In the genomic region with DNA sequence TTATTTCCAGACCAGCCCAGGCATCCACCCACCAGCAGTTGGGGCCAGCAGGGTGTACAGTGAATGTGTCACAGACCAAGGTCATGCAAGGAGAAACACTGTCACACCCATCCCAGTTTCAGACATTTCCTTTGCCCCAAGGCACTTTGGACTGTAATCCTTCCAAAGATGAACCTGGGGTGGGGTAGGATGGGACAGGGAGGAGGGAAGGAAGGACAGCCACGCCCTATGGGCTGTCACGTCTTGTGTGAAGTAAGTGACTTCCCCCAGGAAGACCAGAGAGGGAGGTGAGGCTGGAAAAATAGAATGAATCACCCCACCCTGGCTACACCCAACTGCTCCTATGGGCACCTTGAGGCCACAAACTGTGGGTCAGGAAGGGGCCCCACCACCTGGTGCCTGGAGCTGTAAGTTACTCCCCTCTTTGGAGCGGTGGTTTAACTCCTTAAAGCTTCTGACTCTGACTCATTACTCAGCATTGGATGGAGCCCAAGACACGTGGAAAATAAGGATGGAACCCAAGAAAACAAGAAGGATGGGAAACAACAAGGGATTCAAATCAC, we compare ENCODE assay signal across 11 cellular contexts.
A peak's percentile ranks its signal among the peaks of the same experiment; 100 is the strongest.
DNase-seq lines count a peak whose midpoint lies in the region; ATAC-seq, FAIRE-seq and TF ChIP-seq lines count a peak whose summit lies in the region.
"Had no signal": no experiment of that assay in that cellular context is flagged by ENCODE, and none has a peak within 500 bp of the region (broad histone marks: within the 10 kb centered on the region; RNA-seq: fewer than 3 reads in every experiment).

No MANE protein-coding gene starts in this region.

- no TSS peak for BruUV-seq in K562 (replicated peaks; lab: Mats Ljungman, UMichigan)

- POLR2A ChIA-PET in K562 (lab: Yijun Ruan, JAX), result interaction anchor here (0.6 to 1.0 kb wide), 6 partner anchors 11 to 382 kb away, joined by 3 read pairs; no protein-coding TSS in a partner anchor

- peaks cover 26% of the 10 kb centered on the region for H3K4me1 ChIP-seq in ACC112 (ENCODE audit: control insufficient read depth, insufficient read depth, low read length, unreplicated experiment)
- peaks cover 8 to 26% of the 10 kb centered on the region in 2 experiments; a peak in 4 of 5 replicates for H3K4me1 ChIP-seq in K562 (replicated peaks in 1 of 2; ENCODE audit: control insufficient read depth in 2 of 2, insufficient read depth in 2 of 2, low read length in 2 of 2)

- H3K4me3 ChIP-seq in ACC112 (ENCODE audit: low read depth, low read length) (no peak overlapping the region), K562 (no peak overlapping the region)
- H3K4me3 ChIP-seq: SJCRH30, thyroid gland had no signal

- H3K27ac ChIP-seq in ACC112 (ENCODE audit: low read depth, low read length) (peak overlapping the region; percentile 21; the same call in 1 of the 2 replicates), K562 (ENCODE audit: extremely low read depth, low read depth, low read length) (no peak overlapping the region)
- H3K27ac ChIP-seq: SJCRH30, thyroid gland had no signal

- TF ChIP-seq CTCF in K562 (IDR thresholded peaks at IDR 0.05 in 2 of 3, conservative IDR thresholded peaks at IDR 0.05 in 1 of 3; ENCODE audit: insufficient read depth in 2 of 3, low read depth in 1 of 3, low read length in 3 of 3), result no peak

- H3K79me2 ChIP-seq in ACC112 (ENCODE audit: control insufficient read depth, insufficient read depth, low read length, unreplicated experiment) (no peaks in the 10 kb centered on the region), K562 (ENCODE audit: control insufficient read depth, insufficient read depth, low read length) (no peaks in the 10 kb centered on the region)

- TF ChIP-seq EP300 in K562 (IDR thresholded peaks at IDR 0.05; ENCODE audit: low read length), result no peak

- in situ Hi-C loops in K562 (cut with MboI), result loop anchor here (10.0 kb wide), 1 partner anchor 239 kb away; no protein-coding TSS in a partner anchor

- H3K9me1 ChIP-seq in K562 (ENCODE audit: control insufficient read depth, insufficient read depth, low read length), result no peaks in the 10 kb centered on the region

- H2AFZ ChIP-seq in ACC112 (ENCODE audit: low read length, unreplicated experiment) (no peak overlapping the region), K562 (ENCODE audit: low read depth, low read length) (peak overlapping the region; percentile 85)

- no peak for TF ChIP-seq RAD21 in K562 (CRISPR knock-in tag; conservative IDR thresholded peaks at IDR 0.05 in 1 of 2, IDR thresholded peaks at IDR 0.05 in 1 of 2)

- CTCF ChIA-PET in K562 (lab: Yijun Ruan, JAX; ENCODE audit: low intra/inter-chr PET ratio), result no interaction called here

- no peak overlapping the region for H3K4me2 ChIP-seq in K562 (ENCODE audit: insufficient read depth, low read length)

- peaks cover 2% of the 10 kb centered on the region for H3K9me3 ChIP-seq in K562 (replicated peaks; ENCODE audit: control insufficient read depth, insufficient read depth, low read depth, low read length)
- H3K9me3 ChIP-seq: SJCRH30, thyroid gland had no signal

- DNase-seq in HT1080 (ENCODE audit: low read depth) (peak; percentile 88), K562 (ENCODE audit: extremely low read depth in 1 of 4, low spot score in 3 of 4) (peak in 3 of 4 experiments; percentile 13 to 25 (median 13)), glomerular visceral epithelial cell (ENCODE audit: extremely low spot score) (peak; percentile 33), amygdala (lab: John Stamatoyannopoulos, UW) (no peak), NCI-H774 (lab: John Stamatoyannopoulos, UW) (no peak), hippocampal formation (lab: John Stamatoyannopoulos, UW) (no peak)
- DNase-seq: activated naive CD4-positive, alpha-beta T cell; SJCRH30 had no signal

- H3K27me3 ChIP-seq in ACC112 (ENCODE audit: insufficient read depth, low read length), result no peaks in the 10 kb centered on the region
- H3K27me3 ChIP-seq in K562 (ENCODE audit: control insufficient read depth in 2 of 2, insufficient read depth in 2 of 2, low read length in 2 of 2), result no peaks in the 10 kb centered on the region
- H3K27me3 ChIP-seq: SJCRH30, thyroid gland had no signal

- no peaks in the 10 kb centered on the region for H3K36me3 ChIP-seq in ACC112 (ENCODE audit: insufficient read depth, low read length)
- H3K36me3 ChIP-seq in K562 (ENCODE audit: control insufficient read depth, insufficient read depth, low read length), result no peaks in the 10 kb centered on the region
- H3K36me3 ChIP-seq: SJCRH30, thyroid gland had no signal

- FAIRE-seq in K562 (lab: Jason Lieb, UNC), result no peak

- 21% methylated on average over 4 of the region's 4 CpGs for WGBS in K562 (ENCODE audit: insufficient coverage, low coverage, missing lambda C conversion rate)

- no peaks in the 10 kb centered on the region for H4K20me1 ChIP-seq in K562 (replicated peaks; ENCODE audit: control insufficient read depth, insufficient read depth, low read length)

- TF ChIP-seq POLR2A in K562 (conservative IDR thresholded peaks at IDR 0.05), result no peak

- ATAC-seq in K562 (no peak), GM18907 (IDR thresholded peaks at IDR 0.05; ENCODE audit: unreplicated experiment) (no peak)

- intact Hi-C loops in K562 (cut with micrococcal nuclease), result no loop called here

- no peak overlapping the region for H3K9ac ChIP-seq in K562 (ENCODE audit: insufficient read depth in 1 of 2, low read depth in 2 of 2, low read length in 2 of 2)

TF ChIP-seq in K562, 482 proteins besides CTCF, POLR2A, EP300 and RAD21:
- TF ChIP-seq ZNF444 (CRISPR knock-in tag; IDR thresholded peaks at IDR 0.05), result no peak
- peak; percentile 50; the same call in 1 of the 2 replicates for TF ChIP-seq FOSL1 (tag; conservative IDR thresholded peaks at IDR 0.05)
- 0 out of 2 replicates have a peak, but pooled peaks have one; percentile 34 for TF ChIP-seq ESRRA (IDR thresholded peaks at IDR 0.05; ENCODE audit: borderline replicate concordance, low read depth)

Comparison
In these comparisons a context has a peak if more than half of its experiments do, and no peak if none do; other contexts are left out.
1. DNase-seq: peak in HT1080 (single experiment), K562 (3 of 4) and glomerular visceral epithelial cell (single experiment); none in amygdala (0 of 56), NCI-H774 (single experiment) and hippocampal formation (0 of 2).